8 cellular contexts compared by ENCODE assay signal in the genomic region with DNA sequence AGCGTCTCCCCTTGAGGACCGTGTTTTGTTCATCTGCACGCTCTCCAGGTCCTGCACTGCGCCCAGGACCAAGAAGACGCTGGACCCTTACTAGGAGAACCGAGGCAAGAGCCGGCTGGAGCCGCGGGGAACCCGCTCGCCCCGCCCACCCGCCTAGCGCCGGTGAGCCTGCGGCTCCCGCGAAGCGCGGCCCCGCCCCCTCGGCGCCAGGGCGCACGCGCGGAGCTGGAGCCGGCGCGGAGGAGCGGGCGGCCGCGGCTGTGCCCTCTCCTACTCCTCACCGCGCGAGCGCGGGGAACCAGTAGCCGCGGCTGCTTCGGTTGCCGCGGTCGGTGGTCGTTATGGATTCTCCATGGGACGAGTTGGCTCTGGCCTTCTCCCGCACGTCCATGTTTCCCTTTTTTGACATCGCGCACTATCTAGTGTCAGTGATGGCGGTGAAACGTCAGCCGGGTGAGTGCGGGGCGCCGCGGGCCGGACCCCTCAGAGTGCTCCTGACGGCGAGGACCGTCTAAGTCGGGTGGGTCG. TPM values are rescaled to one million over a fixed set of nuclear protein-coding genes. Genes with fewer than 3 reads are reported as not detected.
DNase-seq lines count a peak whose midpoint lies in the region; TF ChIP-seq lines count a peak whose summit lies in the region.

A gene with protein sequence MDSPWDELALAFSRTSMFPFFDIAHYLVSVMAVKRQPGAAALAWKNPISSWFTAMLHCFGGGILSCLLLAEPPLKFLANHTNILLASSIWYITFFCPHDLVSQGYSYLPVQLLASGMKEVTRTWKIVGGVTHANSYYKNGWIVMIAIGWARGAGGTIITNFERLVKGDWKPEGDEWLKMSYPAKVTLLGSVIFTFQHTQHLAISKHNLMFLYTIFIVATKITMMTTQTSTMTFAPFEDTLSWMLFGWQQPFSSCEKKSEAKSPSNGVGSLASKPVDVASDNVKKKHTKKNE (plus strand): TSS at position 222 of the 528 bp plus-strand sequence. CDS start 120 bp downstream, at position 342.

- TF ChIP-seq CTCF in osteoblast (IDR thresholded peaks at IDR 0.05; ENCODE audit: extremely low read depth, low read depth, low read length) = no peak

- H3K27ac ChIP-seq in Karpas-422 (ENCODE audit: low read length) (peak within 1 kb of the TSS; percentile 85), osteoblast (ENCODE audit: low read depth, low read length) (peak within 1 kb of the TSS; percentile 51), temporal lobe (ENCODE audit: low read depth, low read length) (no peak within 1 kb of the TSS)

- H3K27me3 ChIP-seq in Karpas-422 (ENCODE audit: low read length) (no peaks in the 10 kb centered on the region), osteoblast (ENCODE audit: insufficient read depth, low read length) (peaks cover 15% of the 10 kb centered on the region)

- H3K79me2 ChIP-seq in Karpas-422 (ENCODE audit: low read length) = peaks cover 49% of the 10 kb centered on the region
- peaks cover 16% of the 10 kb centered on the region for H3K79me2 ChIP-seq in osteoblast (ENCODE audit: insufficient read depth, low read length)

- H3K9ac ChIP-seq in Karpas-422 (ENCODE audit: low read length) = peak within 1 kb of the TSS; percentile 91

- H4K20me1 ChIP-seq in Karpas-422 (ENCODE audit: insufficient read depth, low read depth, low read length) = peaks cover 11% of the 10 kb centered on the region
- H4K20me1 ChIP-seq in osteoblast (ENCODE audit: insufficient read depth, low read length) = no peaks in the 10 kb centered on the region

- H3K4me2 ChIP-seq in Karpas-422 (ENCODE audit: low read depth, low read length, poor library complexity, severe bottlenecking) = peak within 1 kb of the TSS; percentile 95
- peak within 1 kb of the TSS; percentile 92 for H3K4me2 ChIP-seq in osteoblast (ENCODE audit: insufficient read depth, low read length)

- DNase-seq in GF-D8 (lab: John Stamatoyannopoulos, UW) (peak; percentile 39), GOT3 (lab: John Stamatoyannopoulos, UW) (peak; percentile 32), Karpas-422 (peak; percentile 94), SHP77 (lab: John Stamatoyannopoulos, UW) (peak; percentile 22 to 82), glomerular visceral epithelial cell (ENCODE audit: extremely low spot score) (peak; percentile 85), osteoblast (ENCODE audit: insufficient read length, low spot score, missing footprints) (peak; percentile 97)
- peak; percentile 80 for DNase-seq in activated naive CD4-positive, alpha-beta T cell treated with Interleukin-2 at 50 U/mL for 16 hours

- H3K36me3 ChIP-seq in Karpas-422 (ENCODE audit: insufficient read depth, low read length) (peaks cover 37% of the 10 kb centered on the region), osteoblast (ENCODE audit: insufficient read depth, low read length) (no peaks in the 10 kb centered on the region)

- peaks cover 78% of the 10 kb centered on the region for H3K4me1 ChIP-seq in Karpas-422 (ENCODE audit: low read length)
- H3K4me1 ChIP-seq in osteoblast (ENCODE audit: insufficient read depth, low read length) = peaks cover 10% of the 10 kb centered on the region

- H3K4me3 ChIP-seq in Karpas-422 (ENCODE audit: low read length) = peak within 1 kb of the TSS; percentile 92
- H3K4me3 ChIP-seq in osteoblast (ENCODE audit: insufficient read depth, low read length) = peak within 1 kb of the TSS; percentile 89

- H3K9me2 ChIP-seq in Karpas-422 (replicated peaks; ENCODE audit: insufficient read depth, low read length) = no peaks in the 10 kb centered on the region

- peak within 1 kb of the TSS; percentile 45; the same call in 1 of the 2 replicates for H2AFZ ChIP-seq in Karpas-422 (ENCODE audit: low read length)
- H2AFZ ChIP-seq in osteoblast (ENCODE audit: low read length) = peak within 1 kb of the TSS; percentile 92

- H3K9me3 ChIP-seq in Karpas-422 (ENCODE audit: low read length) = no peaks in the 10 kb centered on the region
- H3K9me3 ChIP-seq in osteoblast (ENCODE audit: low read depth, low read length) = no peaks in the 10 kb centered on the region

RNA-seq across cellular contexts. Expression of the gene that starts here (rescaled TPM):
- 134 and 164 TPM in 2 replicates for total RNA-seq in Karpas-422 (2014; rRNA removed; shearing (Covaris generic); ENCODE audit: low replicate concordance)
- total RNA-seq in osteoblast = 22.4 and 25.0 TPM in 2 replicates
- total RNA-seq in temporal lobe = 14.0 TPM

Comparison
In these comparisons a context has a peak if more than half of its experiments do, and no peak if none do; other contexts are left out.
1. DNase-seq: peak in every context shown above with its lines; median percentile 97 in osteoblast; 94 in Karpas-422; 85 in glomerular visceral epithelial cell; 80 in activated naive CD4-positive, alpha-beta T cell treated with Interleukin-2 at 50 U/mL for 16 hours; 52 in SHP77; 39 in GF-D8; 32 in GOT3.